Comparison of ENCODE assay signal across 10 cellular contexts in the genomic region with DNA sequence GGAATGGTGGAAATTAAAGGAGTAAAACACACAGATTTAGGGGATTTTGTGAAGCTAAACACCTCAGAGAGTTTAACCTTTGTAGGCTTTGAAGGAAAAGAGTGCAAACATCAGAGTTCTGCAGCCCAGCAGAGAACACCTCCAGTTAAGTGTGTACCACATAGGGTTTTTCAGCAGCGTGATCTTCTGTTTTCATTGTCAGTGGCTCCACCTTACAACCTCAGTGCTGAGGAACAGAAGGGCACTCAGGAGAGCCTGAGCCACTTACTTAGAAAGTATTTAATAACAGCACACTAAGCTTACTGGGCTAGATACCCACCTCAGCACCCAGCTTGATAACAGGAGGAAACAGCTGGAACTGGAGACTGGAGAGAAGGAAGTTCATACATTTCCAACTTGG. TPM values are rescaled to one million over a fixed set of nuclear protein-coding genes. Genes with fewer than 3 reads are reported as not detected.
DNase-seq lines count a peak whose midpoint lies in the region; ATAC-seq and TF ChIP-seq lines count a peak whose summit lies in the region.
"Had no signal": no experiment of that assay in that cellular context is flagged by ENCODE, and none has a peak within 500 bp of the region (broad histone marks: within the 10 kb centered on the region; RNA-seq: fewer than 3 reads in every experiment).

No MANE protein-coding gene starts in this region.

- H3K9me3 Mint-ChIP-seq in brain = peaks cover 0 to 8% (median 0%) of the 10 kb centered on the region in 5 experiments
- no peaks in the 10 kb centered on the region for H3K9me3 Mint-ChIP-seq in neural progenitor cell

- H3K36me3 ChIP-seq in Loucy (ENCODE audit: insufficient read depth, low read length) (peaks cover 3% of the 10 kb centered on the region; the same call in 1 of the 2 replicates), neural progenitor cell (no peaks in the 10 kb centered on the region)

- H3K27ac Mint-ChIP-seq in brain (peak overlapping the region in 2 of 5 experiments; percentile 97), neural progenitor cell (no peak overlapping the region)

- H3K4me2 ChIP-seq in Loucy (ENCODE audit: low read depth, low read length, poor library complexity, severe bottlenecking) = peak overlapping the region; percentile 83
- peak overlapping the region; percentile 95 for H3K4me2 ChIP-seq in neural progenitor cell

- H3K9ac ChIP-seq in Loucy (ENCODE audit: low read depth, low read length, poor library complexity, severe bottlenecking) (peak overlapping the region; percentile 78), neural progenitor cell (no peak overlapping the region)

- TF ChIP-seq CTCF in GM10266 (IDR thresholded peaks at IDR 0.05; ENCODE audit: control insufficient read depth, insufficient read depth, low read depth, missing control alignments) = no peak
- TF ChIP-seq CTCF in Loucy (conservative IDR thresholded peaks at IDR 0.05; ENCODE audit: low read length) = no peak
- TF ChIP-seq CTCF in brain (conservative IDR thresholded peaks at IDR 0.05) = no peak
- TF ChIP-seq CTCF in neural progenitor cell (IDR thresholded peaks at IDR 0.05) = no peak

- H3K4me3 Mint-ChIP-seq in brain (peak overlapping the region; percentile 94 to 99 (median 96)), neural progenitor cell (peak overlapping the region; percentile 97)

- H3K4me1 Mint-ChIP-seq in brain (peaks cover 50% of the 10 kb centered on the region), neural progenitor cell (peaks cover 37% of the 10 kb centered on the region)

- H3K4me3 ChIP-seq in Loucy (ENCODE audit: low read length, poor library complexity, severe bottlenecking) = peak overlapping the region; percentile 82
- peak overlapping the region; percentile 95 for H3K4me3 ChIP-seq in neural progenitor cell

- no peak overlapping the region for H3K27ac ChIP-seq in neural progenitor cell

- H3F3A ChIP-seq in Loucy (ENCODE audit: low read depth) = no peaks in the 10 kb centered on the region
- peaks cover 21% of the 10 kb centered on the region for H3F3A ChIP-seq in neural progenitor cell (ENCODE audit: low read depth)

- no peak for ATAC-seq in GM19324 (IDR thresholded peaks at IDR 0.05; ENCODE audit: low FRiP score, unreplicated experiment)

- no peaks in the 10 kb centered on the region for H3K9me2 ChIP-seq in Loucy (replicated peaks; ENCODE audit: low read depth, low read length)

- H2AFZ ChIP-seq in Loucy (ENCODE audit: low read length) = no peak overlapping the region
- H2AFZ ChIP-seq in neural progenitor cell (replicated peaks) = no peak overlapping the region

- H3K4me1 ChIP-seq in Loucy (ENCODE audit: insufficient read depth, low read length, poor library complexity, severe bottlenecking) (peaks cover 37% of the 10 kb centered on the region), neural progenitor cell (peaks cover 33% of the 10 kb centered on the region)

- no peaks in the 10 kb centered on the region for H3K27me3 ChIP-seq in Loucy (ENCODE audit: insufficient read depth, low read length, poor library complexity, severe bottlenecking)
- H3K27me3 ChIP-seq in neural progenitor cell = no peaks in the 10 kb centered on the region

- peak; percentile 22 for DNase-seq in GM10266 (ENCODE audit: extremely low spot score)
- DNase-seq in neural progenitor cell (ENCODE audit: low spot score) = no peak
- DNase-seq in activated CD4-positive, CD25-positive, alpha-beta regulatory T cell (lab: John Stamatoyannopoulos, UW) = no peak
- DNase-seq in NCI-H1436 treated with DMSO at 0.1 percent for 48 hours (lab: John Stamatoyannopoulos, UW) = no peak
- DNase-seq in stimulated activated CD8-positive, alpha-beta memory T cell treated with anti-CD3 and anti-CD28 coated beads, Interleukin-4, amount 100 ng/mL, for 48 hours = no peak
- DNase-seq: GF-D8, NCI-H1105 had no signal

- peaks cover 42% of the 10 kb centered on the region for H4K20me1 ChIP-seq in Loucy (ENCODE audit: insufficient read depth, low read length, poor library complexity, severe bottlenecking)
- H4K20me1 ChIP-seq in neural progenitor cell (ENCODE audit: low read depth) = peaks cover 35% of the 10 kb centered on the region

- H3K27me3 Mint-ChIP-seq in brain (peaks cover 11% of the 10 kb centered on the region), neural progenitor cell (ENCODE audit: insufficient read depth, low read depth) (no peaks in the 10 kb centered on the region)

- H3K36me3 Mint-ChIP-seq in brain = peaks cover 26% of the 10 kb centered on the region
- H3K36me3 Mint-ChIP-seq in neural progenitor cell = peaks cover 6% of the 10 kb centered on the region

- H3K79me2 ChIP-seq in Loucy (ENCODE audit: insufficient read depth, low read length) (peaks cover 64% of the 10 kb centered on the region), neural progenitor cell (ENCODE audit: low read depth) (peaks cover 67% of the 10 kb centered on the region)

- no peaks in the 10 kb centered on the region; the same call in 1 of the 2 replicates for H3K9me3 ChIP-seq in Loucy (ENCODE audit: insufficient read depth, low read depth, low read length)
- no peaks in the 10 kb centered on the region for H3K9me3 ChIP-seq in neural progenitor cell (ENCODE audit: low read depth)

RNA-seq across cellular contexts. Expression of a gene that starts 2.0 kb away (rescaled TPM):
- polyA plus RNA-seq in brain (ENCODE audit: insufficient read depth, low read depth, low replicate concordance) = 10.3 TPM
- 43.9 TPM in 2 replicates for total RNA-seq in neural progenitor cell (ENCODE audit: low replicate concordance)
